ENCODE assay signal across 8 cellular contexts in the genomic region with DNA sequence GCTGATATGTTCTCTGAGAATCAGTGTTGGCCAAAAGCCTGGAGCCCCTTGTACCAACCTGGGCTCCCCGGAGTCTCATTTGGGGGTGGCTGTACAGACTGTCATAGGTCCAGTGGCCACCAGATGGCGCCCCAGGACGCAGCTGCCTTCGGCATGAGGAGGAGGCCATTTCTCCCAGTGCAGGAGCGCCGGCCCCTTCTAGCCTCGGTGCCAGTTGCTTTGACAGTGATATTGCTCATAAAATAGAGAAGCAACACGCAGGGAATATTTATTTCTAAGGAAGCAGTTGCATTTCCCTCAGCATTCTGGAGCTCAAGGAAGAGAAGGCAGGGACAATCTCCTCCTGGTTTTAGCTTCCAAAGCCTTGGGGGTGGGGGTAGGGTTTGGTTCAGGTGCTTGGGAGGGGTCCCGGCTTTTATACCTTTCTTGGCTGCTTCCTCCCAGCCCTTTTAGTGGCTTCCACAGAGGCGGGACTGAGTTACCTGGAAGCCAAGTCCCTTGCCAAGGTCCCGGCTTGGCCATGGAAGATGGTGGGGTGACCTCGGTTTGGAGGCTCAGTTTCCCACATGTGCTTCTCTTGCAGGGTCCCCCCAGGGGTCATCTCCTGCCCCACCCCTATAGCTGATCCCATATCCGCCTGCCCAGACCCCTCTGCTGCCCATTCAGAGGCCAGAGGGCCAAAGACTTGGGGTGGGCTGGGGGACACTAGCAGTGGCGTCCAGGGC.
DNase-seq lines count a peak whose midpoint lies in the region; ATAC-seq and TF ChIP-seq lines count a peak whose summit lies in the region.

No MANE protein-coding gene starts in this region.

- H3K9me3 ChIP-seq in CD8-positive, alpha-beta T cell (ENCODE audit: low read length), result no peaks in the 10 kb centered on the region
- no peaks in the 10 kb centered on the region for H3K9me3 ChIP-seq in Panc1 (ENCODE audit: control insufficient read depth, insufficient read depth, low read depth, low read length)

- intact Hi-C loops in CD8-positive, alpha-beta T cell (cut with DNase I, micrococcal nuclease), result loop anchor here (1.0 to 2.0 kb wide), 10 partner anchors 161 to 747 kb away; partner anchors contain the start of gene SDK2 (in 1 of the 2)
- intact Hi-C loops in Panc1 (cut with micrococcal nuclease; ENCODE audit: unreplicated experiment), result loop anchor here (2.0 to 10.0 kb wide), 3 partner anchors 215 to 747 kb away; partner anchors contain the start of gene SDK2

- H3K27me3 ChIP-seq in CD8-positive, alpha-beta T cell (ENCODE audit: insufficient read depth, low read length), result no peaks in the 10 kb centered on the region
- peaks cover 5% of the 10 kb centered on the region for H3K27me3 ChIP-seq in Panc1 (ENCODE audit: control insufficient read depth, insufficient read depth, low read length)

- peaks cover 3% of the 10 kb centered on the region for H3K4me1 ChIP-seq in CD8-positive, alpha-beta T cell (ENCODE audit: insufficient read depth, low read length)
- H3K4me1 ChIP-seq in Panc1 (ENCODE audit: control insufficient read depth, insufficient read depth, low read length), result no peaks in the 10 kb centered on the region

- DNase-seq in CD8-positive, alpha-beta T cell, result peak; percentile 76 to 95 (median 89)
- DNase-seq in LoVo (ENCODE audit: low spot score), result peak; percentile 72
- DNase-seq in Panc1 (ENCODE audit: low read depth, low spot score), result peak; percentile 20
- DNase-seq in activated T-cell treated with anti-CD3 and anti-CD28 coated beads, Interleukin-2, amount 50 U/mL, for 72 hours, result peak; percentile 88 to 89
- peak; percentile 72 for DNase-seq in fibroblast of mammary gland (ENCODE audit: low read depth)
- peak; percentile 95 for DNase-seq in neural crest cell (ENCODE audit: low read depth, low spot score)
- peak; percentile 92 for DNase-seq in stimulated activated naive CD8-positive, alpha-beta T cell treated with anti-CD3 and anti-CD28 coated beads, Interleukin-15, Interleukin-2, amounts not matched to agents 100 U/mL and 50 U/mL, for 24 hours

- no peaks in the 10 kb centered on the region for H3K9me3 Mint-ChIP-seq in CD8-positive, alpha-beta T cell
- no peaks in the 10 kb centered on the region for H3K9me3 Mint-ChIP-seq in activated T-cell treated with anti-CD3 and anti-CD28 coated beads, Interleukin-2, amount 50 U/mL, for 72 hours
- no peaks in the 10 kb centered on the region for H3K9me3 Mint-ChIP-seq in neural crest cell

- no peaks in the 10 kb centered on the region for H3K27me3 Mint-ChIP-seq in CD8-positive, alpha-beta T cell (ENCODE audit: low read depth)
- no peaks in the 10 kb centered on the region for H3K27me3 Mint-ChIP-seq in activated T-cell treated with anti-CD3 and anti-CD28 coated beads, Interleukin-2, amount 50 U/mL, for 72 hours (ENCODE audit: low read depth)
- H3K27me3 Mint-ChIP-seq in neural crest cell (ENCODE audit: low read depth), result no peaks in the 10 kb centered on the region

- ATAC-seq in CD8-positive, alpha-beta T cell, result peak; percentile 92
- ATAC-seq in GM21515 (IDR thresholded peaks at IDR 0.05; ENCODE audit: unreplicated experiment) (peak; percentile 85), Panc1 (peak; percentile 93)
- ATAC-seq in activated T-cell treated with anti-CD3 and anti-CD28 coated beads, Interleukin-2, amount 50 U/mL, for 72 hours (replicated peaks in 1 of 2), result peak; percentile 89 to 92
- ATAC-seq in stimulated activated naive CD8-positive, alpha-beta T cell treated with anti-CD3 and anti-CD28 coated beads, Interleukin-15, Interleukin-2, amounts not matched to agents 100 U/mL and 50 U/mL, for 24 hours, result peak; percentile 87

- TF ChIP-seq CTCF in CD8-positive, alpha-beta T cell (IDR thresholded peaks at IDR 0.05), result peak; percentile 96
- TF ChIP-seq CTCF in Panc1 (IDR thresholded peaks at IDR 0.05) (peak; percentile 98), fibroblast of mammary gland (conservative IDR thresholded peaks at IDR 0.05; ENCODE audit: control insufficient read depth, insufficient read depth, low read depth, low read length) (peak; percentile 85), neural crest cell (conservative IDR thresholded peaks at IDR 0.05) (peak; percentile 99)

- POLR2A ChIA-PET in CD8-positive, alpha-beta T cell (lab: Charles Lee), result interaction anchor here (0.8 to 1.3 kb wide), 3 partner anchors 214 to 295 kb away, joined by 3 to 5 read pairs (median 3); partner anchors contain the start of gene SDK2
- POLR2A ChIA-PET in Panc1 (lab: Charles Lee), result no interaction called here

- no peaks in the 10 kb centered on the region for H3K36me3 ChIP-seq in CD8-positive, alpha-beta T cell (ENCODE audit: insufficient read depth, low read length)
- no peaks in the 10 kb centered on the region for H3K36me3 ChIP-seq in Panc1 (ENCODE audit: control insufficient read depth, insufficient read depth, low read length)

- peaks cover 7% of the 10 kb centered on the region for H3K4me1 Mint-ChIP-seq in CD8-positive, alpha-beta T cell (ENCODE audit: low read depth)
- H3K4me1 Mint-ChIP-seq in activated T-cell treated with anti-CD3 and anti-CD28 coated beads, Interleukin-2, amount 50 U/mL, for 72 hours (ENCODE audit: low read depth), result no peaks in the 10 kb centered on the region
- peaks cover 16% of the 10 kb centered on the region for H3K4me1 Mint-ChIP-seq in neural crest cell

- H3K36me3 Mint-ChIP-seq in CD8-positive, alpha-beta T cell, result peaks cover under 1% of the 10 kb centered on the region
- no peaks in the 10 kb centered on the region for H3K36me3 Mint-ChIP-seq in activated T-cell treated with anti-CD3 and anti-CD28 coated beads, Interleukin-2, amount 50 U/mL, for 72 hours (ENCODE audit: insufficient read depth in 2 of 2)
- peaks cover 3% of the 10 kb centered on the region for H3K36me3 Mint-ChIP-seq in neural crest cell (ENCODE audit: low read depth)

- no TSS peak for BruUV-seq in Panc1 (replicated peaks; lab: Mats Ljungman, UMichigan)

- in situ Hi-C loops in Panc1 (cut with HindIII; ENCODE audit: low pct_unique_long_range_greater_than_20kb, low sequenced_read_pairs), result no loop called here

- H3K4me3 ChIP-seq in CD8-positive, alpha-beta T cell (ENCODE audit: low read depth, low read length), result no peak overlapping the region
- no peak overlapping the region for H3K4me3 ChIP-seq in Panc1 (ENCODE audit: low read depth in 2 of 2, low read length in 2 of 2)
- no peak overlapping the region for H3K4me3 ChIP-seq in fibroblast of mammary gland (ENCODE audit: control insufficient read depth, low read depth, low read length)

- no peak overlapping the region for H3K4me3 Mint-ChIP-seq in CD8-positive, alpha-beta T cell
- H3K4me3 Mint-ChIP-seq in activated T-cell treated with anti-CD3 and anti-CD28 coated beads, Interleukin-2, amount 50 U/mL, for 72 hours, result peak overlapping the region in 1 of 2 donors; percentile 48
- peak overlapping the region; percentile 16 for H3K4me3 Mint-ChIP-seq in neural crest cell

- H3K27ac ChIP-seq in CD8-positive, alpha-beta T cell (ENCODE audit: low read depth, low read length), result no peak overlapping the region
- H3K27ac ChIP-seq in Panc1 (ENCODE audit: low read length), result no peak overlapping the region

- no peak overlapping the region for H3K27ac Mint-ChIP-seq in CD8-positive, alpha-beta T cell
- H3K27ac Mint-ChIP-seq in activated T-cell treated with anti-CD3 and anti-CD28 coated beads, Interleukin-2, amount 50 U/mL, for 72 hours, result no peak overlapping the region
- H3K27ac Mint-ChIP-seq in neural crest cell (ENCODE audit: unreplicated experiment), result no peak overlapping the region

- CTCF ChIA-PET in CD8-positive, alpha-beta T cell (lab: Charles Lee), result interaction anchor here (0.7 to 8.0 kb wide), 49 partner anchors 9 to 748 kb away, joined by 3 to 144 read pairs (median 4); partner anchors contain the start of gene SDK2
- CTCF ChIA-PET in Panc1 (lab: Charles Lee), result interaction anchor here (0.6 to 1.6 kb wide), 8 partner anchors 11 to 1503 kb away, joined by 3 to 8 read pairs (median 3); partner anchors contain the start of gene SDK2

Comparison
In these comparisons a context has a peak if more than half of its experiments do, and no peak if none do; other contexts are left out.
1. DNase-seq: peak in every context shown above with its lines; median percentile 95 in neural crest cell; 92 in stimulated activated naive CD8-positive, alpha-beta T cell treated with anti-CD3 and anti-CD28 coated beads, Interleukin-15, Interleukin-2, amounts not matched to agents 100 U/mL and 50 U/mL, for 24 hours; 89 in CD8-positive, alpha-beta T cell; 88 in activated T-cell treated with anti-CD3 and anti-CD28 coated beads, Interleukin-2, amount 50 U/mL, for 72 hours; 72 in LoVo; 72 in fibroblast of mammary gland; 20 in Panc1.